8 cellular contexts compared by ENCODE assay signal in the genomic region with DNA sequence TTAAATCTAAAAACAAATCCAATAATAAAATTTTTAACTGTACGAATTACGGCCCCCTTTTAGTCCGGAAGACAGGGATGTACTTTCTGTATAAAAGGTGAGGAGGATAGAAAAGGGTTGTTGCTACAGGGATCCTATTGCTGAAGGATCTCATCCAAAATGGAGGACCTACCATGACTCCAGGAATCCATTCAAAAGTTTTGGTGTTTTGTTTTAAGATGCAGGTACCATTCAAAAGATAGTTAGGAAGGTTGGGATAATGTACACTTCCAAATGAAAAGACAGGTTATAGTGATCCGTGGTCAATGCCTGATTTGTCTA. TPM values are rescaled to one million over a fixed set of nuclear protein-coding genes. Genes with fewer than 3 reads are reported as not detected.
DNase-seq lines count a peak whose midpoint lies in the region; ATAC-seq and FAIRE-seq lines count a peak whose summit lies in the region.

No MANE protein-coding gene starts in this region.

- no peaks in the 10 kb centered on the region for H3K27me3 ChIP-seq in iPS-18a (ENCODE audit: control insufficient read depth, insufficient read depth, low read length)
- H3K27me3 ChIP-seq in subcutaneous abdominal adipose tissue (ENCODE audit: control insufficient read depth in 5 of 5, insufficient read depth in 4 of 5, low read length in 5 of 5): no peaks in the 10 kb centered on the region

- peak overlapping the region; percentile 91 for H3K4me3 ChIP-seq in iPS-18a (ENCODE audit: low read length)
- peak overlapping the region; percentile 64 to 88 (median 84) for H3K4me3 ChIP-seq in subcutaneous abdominal adipose tissue (ENCODE audit: low read depth in 1 of 5, low read length in 5 of 5)

- CTCF ChIA-PET in activated CD4-positive, alpha-beta memory T cell treated with anti-CD3 and anti-CD28 coated beads, Interleukin-2, amount 10 ng/mL, durations not matched to agents 7 days and 5 days (lab: Charles Lee): interaction anchor here (1.2 kb wide), 1 partner anchor 321 kb away, joined by 4 read pairs; no protein-coding TSS in a partner anchor

- FAIRE-seq in frontal cortex (lab: Jason Lieb, UNC): no peak

- H3K4me3 Mint-ChIP-seq in T-helper 1 cell treated with Interleukin-12 subunit alpha and Interleukin-12 subunit beta and Interleukin-4 antibody, amounts not matched to agents 30 μg/mL and 1 μg/mL, for 36 hours: peak overlapping the region; percentile 61
- peak overlapping the region; percentile 66 for H3K4me3 Mint-ChIP-seq in activated CD4-positive, alpha-beta memory T cell treated with anti-CD3 and anti-CD28 coated beads, Interleukin-2, amount 10 ng/mL, durations not matched to agents 7 days and 5 days

- H3K4me1 ChIP-seq in iPS-18a (ENCODE audit: control insufficient read depth, low read depth, low read length) (peaks cover 10% of the 10 kb centered on the region), subcutaneous abdominal adipose tissue (ENCODE audit: control insufficient read depth in 5 of 5, insufficient read depth in 5 of 5, low read length in 5 of 5) (peaks cover 0 to 41% (median 34%) of the 10 kb centered on the region in 5 donors)

- H3K27ac ChIP-seq in iPS-18a (ENCODE audit: low read length) (no peak overlapping the region), subcutaneous abdominal adipose tissue (ENCODE audit: low read depth, low read length) (peak overlapping the region; percentile 91)

- peaks cover 11% of the 10 kb centered on the region for H3K4me1 Mint-ChIP-seq in T-helper 1 cell treated with Interleukin-12 subunit alpha and Interleukin-12 subunit beta and Interleukin-4 antibody, amounts not matched to agents 30 μg/mL and 1 μg/mL, for 36 hours (ENCODE audit: low read depth)
- peaks cover 13% of the 10 kb centered on the region for H3K4me1 Mint-ChIP-seq in activated CD4-positive, alpha-beta memory T cell treated with anti-CD3 and anti-CD28 coated beads, Interleukin-2, amount 10 ng/mL, durations not matched to agents 7 days and 5 days

- H3K9me3 Mint-ChIP-seq in T-helper 1 cell treated with Interleukin-12 subunit alpha and Interleukin-12 subunit beta and Interleukin-4 antibody, amounts not matched to agents 30 μg/mL and 1 μg/mL, for 36 hours: no peaks in the 10 kb centered on the region
- no peaks in the 10 kb centered on the region for H3K9me3 Mint-ChIP-seq in activated CD4-positive, alpha-beta memory T cell treated with anti-CD3 and anti-CD28 coated beads, Interleukin-2, amount 10 ng/mL, durations not matched to agents 7 days and 5 days

- H3K9ac ChIP-seq in iPS-18a (ENCODE audit: low read length) (peak overlapping the region; percentile 96), subcutaneous abdominal adipose tissue (ENCODE audit: low read length in 5 of 5) (peak overlapping the region in 3 of 5 donors; percentile 76 to 94 (median 82))

- no peaks in the 10 kb centered on the region for H3K36me3 Mint-ChIP-seq in T-helper 1 cell treated with Interleukin-12 subunit alpha and Interleukin-12 subunit beta and Interleukin-4 antibody, amounts not matched to agents 30 μg/mL and 1 μg/mL, for 36 hours (ENCODE audit: low read depth)
- H3K36me3 Mint-ChIP-seq in activated CD4-positive, alpha-beta memory T cell treated with anti-CD3 and anti-CD28 coated beads, Interleukin-2, amount 10 ng/mL, durations not matched to agents 7 days and 5 days (ENCODE audit: low read depth): peaks cover 2% of the 10 kb centered on the region

- H3K27me3 Mint-ChIP-seq in T-helper 1 cell treated with Interleukin-12 subunit alpha and Interleukin-12 subunit beta and Interleukin-4 antibody, amounts not matched to agents 30 μg/mL and 1 μg/mL, for 36 hours (ENCODE audit: low read depth): peaks cover 62% of the 10 kb centered on the region
- peaks cover 43% of the 10 kb centered on the region for H3K27me3 Mint-ChIP-seq in activated CD4-positive, alpha-beta memory T cell treated with anti-CD3 and anti-CD28 coated beads, Interleukin-2, amount 10 ng/mL, durations not matched to agents 7 days and 5 days

- DNase-seq in T-helper 1 cell (no peak), frontal cortex (ENCODE audit: low spot score in 2 of 2) (no peak), NCI-H526 (lab: John Stamatoyannopoulos, UW) (no peak)
- DNase-seq in activated CD4-positive, alpha-beta memory T cell treated with anti-CD3 and anti-CD28 coated beads, Interleukin-2, amount 10 ng/mL, durations not matched to agents 7 days and 5 days: no peak

- H3K9me3 ChIP-seq in iPS-18a (ENCODE audit: control insufficient read depth, low read depth, low read length): no peaks in the 10 kb centered on the region
- H3K9me3 ChIP-seq in subcutaneous abdominal adipose tissue (ENCODE audit: control insufficient read depth in 5 of 5, low read length in 5 of 5): no peaks in the 10 kb centered on the region

- no peak overlapping the region for H3K27ac Mint-ChIP-seq in T-helper 1 cell treated with Interleukin-12 subunit alpha and Interleukin-12 subunit beta and Interleukin-4 antibody, amounts not matched to agents 30 μg/mL and 1 μg/mL, for 36 hours
- no peak overlapping the region for H3K27ac Mint-ChIP-seq in activated CD4-positive, alpha-beta memory T cell treated with anti-CD3 and anti-CD28 coated beads, Interleukin-2, amount 10 ng/mL, durations not matched to agents 7 days and 5 days

- H3K36me3 ChIP-seq in iPS-18a (ENCODE audit: control insufficient read depth, low read depth, low read length) (no peaks in the 10 kb centered on the region), subcutaneous abdominal adipose tissue (ENCODE audit: control insufficient read depth in 5 of 5, insufficient read depth in 5 of 5, low read length in 5 of 5) (no peaks in the 10 kb centered on the region)

- ATAC-seq in GM19035 (IDR thresholded peaks at IDR 0.05; ENCODE audit: unreplicated experiment): no peak

- POLR2A ChIA-PET in activated CD4-positive, alpha-beta memory T cell treated with anti-CD3 and anti-CD28 coated beads, Interleukin-2, amount 10 ng/mL, durations not matched to agents 7 days and 5 days (lab: Charles Lee): no interaction called here

RNA-seq across cellular contexts. Expression of gene ENAH, which starts 1.3 kb away (rescaled TPM):
- total RNA-seq in activated CD4-positive, alpha-beta memory T cell treated with anti-CD3 and anti-CD28 coated beads, Interleukin-2, amount 10 ng/mL, durations not matched to agents 7 days and 5 days: not detected
- 48.5 TPM for total RNA-seq in frontal cortex

Comparison
In these comparisons a context has a peak if more than half of its experiments do, and no peak if none do; other contexts are left out.
1. RNA of gene ENAH, which starts 1.3 kb away (total RNA-seq): 48.5 TPM in frontal cortex (single experiment); not detected in activated CD4-positive, alpha-beta memory T cell treated with anti-CD3 and anti-CD28 coated beads, Interleukin-2, amount 10 ng/mL, durations not matched to agents 7 days and 5 days; every median in the first group is over 10 times any median in the second.